ENCODE assay signal across 1 cellular context in genomic region chr9:92359380-92360007, GRCh38.
TF ChIP-seq lines count a peak whose summit lies in the region.

No MANE protein-coding gene starts in this region.

TF ChIP-seq in GM12878, 131 proteins besides CTCF, POLR2A, EP300 and RAD21:
- TF ChIP-seq CUX1 (IDR thresholded peaks at IDR 0.05; ENCODE audit: insufficient replicate concordance, low read depth, low read length): no peak
- peak; percentile 24; the same call in 1 of the 2 replicates for TF ChIP-seq ZNF384 (IDR thresholded peaks at IDR 0.05; ENCODE audit: borderline replicate concordance, low read depth, low read length)
